Comparison of ENCODE assay signal across 18 cellular contexts in the genomic region with DNA sequence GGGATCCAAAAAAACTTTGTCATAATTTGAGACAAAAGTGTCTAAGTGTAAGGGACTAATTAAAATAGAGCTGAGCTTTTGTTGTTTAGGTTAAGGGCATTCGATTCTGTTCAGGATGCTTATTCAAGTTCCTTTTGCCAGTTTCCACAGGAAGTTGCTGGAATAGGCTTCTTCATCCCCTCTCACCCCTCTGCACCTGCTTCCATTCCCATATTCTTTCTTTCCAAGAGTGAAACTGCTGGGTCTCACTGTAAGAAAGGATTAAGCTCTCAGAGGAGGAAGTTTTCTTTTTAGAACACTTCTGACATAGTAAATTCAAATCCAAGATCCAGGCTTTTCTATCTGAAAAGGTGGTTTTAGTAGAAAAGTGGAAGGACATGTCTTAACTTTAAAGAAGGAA.
DNase-seq lines count a peak whose midpoint lies in the region; ATAC-seq, FAIRE-seq and TF ChIP-seq lines count a peak whose summit lies in the region.
"Had no signal": no experiment of that assay in that cellular context is flagged by ENCODE, and none has a peak within 500 bp of the region (broad histone marks: within the 10 kb centered on the region; RNA-seq: fewer than 3 reads in every experiment).

No MANE protein-coding gene starts in this region.

- no peaks in the 10 kb centered on the region for H3K9me1 ChIP-seq in keratinocyte (ENCODE audit: control insufficient read depth, extremely low read depth, insufficient read depth, low read length)

- peak overlapping the region in 1 of 5 experiments; percentile 19 for H3K4me3 Mint-ChIP-seq in brain
- no peak overlapping the region for H3K4me3 Mint-ChIP-seq in stimulated activated naive CD8-positive, alpha-beta T cell treated with anti-CD3 and anti-CD28 coated beads, Interleukin-15, amount 100 ng/mL, for 72 hours
- H3K4me3 Mint-ChIP-seq: activated CD4-positive, alpha-beta memory T cell treated with anti-CD3 and anti-CD28 coated beads for 36 hours; activated naive CD4-positive, alpha-beta T cell treated with anti-CD3 and anti-CD28 coated beads, Interleukin-2, amount 10 ng/mL, durations not matched to agents 7 days and 5 days; GM23338; neural crest cell; T-helper 2 cell treated with Interferon-gamma antibody and Interleukin-4, amounts not matched to agents 5 μg/mL and 100 μg/mL, for 36 hours had no signal

- peaks cover 0 to 2% (median 0%) of the 10 kb centered on the region in 5 experiments for H3K9me3 Mint-ChIP-seq in brain
- H3K9me3 Mint-ChIP-seq in stimulated activated naive CD8-positive, alpha-beta T cell treated with anti-CD3 and anti-CD28 coated beads, Interleukin-15, amount 100 ng/mL, for 72 hours, result no peaks in the 10 kb centered on the region
- H3K9me3 Mint-ChIP-seq: activated CD4-positive, alpha-beta memory T cell treated with anti-CD3 and anti-CD28 coated beads for 36 hours; activated naive CD4-positive, alpha-beta T cell treated with anti-CD3 and anti-CD28 coated beads, Interleukin-2, amount 10 ng/mL, durations not matched to agents 7 days and 5 days; GM23338; T-helper 2 cell treated with Interferon-gamma antibody and Interleukin-4, amounts not matched to agents 5 μg/mL and 100 μg/mL, for 36 hours had no signal

- H2AFZ ChIP-seq in keratinocyte (ENCODE audit: control insufficient read depth, low read length), result no peak overlapping the region
- H2AFZ ChIP-seq: GM23338 had no signal

- dilution Hi-C loops in keratinocyte (cut with MboI; ENCODE audit: extremely low pct_ligation_motif_present, low sequenced_read_pairs), result no loop called here

- no peaks in the 10 kb centered on the region for H3K79me2 ChIP-seq in keratinocyte (ENCODE audit: control insufficient read depth, insufficient read depth, low read length)

- H3K9ac ChIP-seq in HUES48 (ENCODE audit: low read depth, low read length) (no peak overlapping the region), keratinocyte (ENCODE audit: control insufficient read depth, extremely low read depth, insufficient read depth, low read length) (no peak overlapping the region), subcutaneous abdominal adipose tissue (ENCODE audit: low read length in 5 of 5) (peak overlapping the region in 4 of 5 donors; percentile 43 to 70 (median 50))

- H3K4me3 ChIP-seq in HUES48 (ENCODE audit: low read depth, low read length) (no peak overlapping the region), keratinocyte (ENCODE audit: control insufficient read depth in 2 of 3, extremely low read depth in 1 of 3, insufficient read depth in 2 of 3, low read depth in 1 of 3, low read length in 3 of 3) (no peak overlapping the region), subcutaneous abdominal adipose tissue (ENCODE audit: low read depth in 1 of 5, low read length in 5 of 5) (no peak overlapping the region)
- H3K4me3 ChIP-seq: colonic mucosa, GM23338 had no signal

- no peak for DNase-seq in keratinocyte (ENCODE audit: low read depth, low spot score)
- DNase-seq in stimulated activated naive CD8-positive, alpha-beta T cell treated with anti-CD3 and anti-CD28 coated beads, Interleukin-15, amount 100 ng/mL, for 72 hours, result no peak
- DNase-seq: activated CD4-positive, alpha-beta memory T cell treated with anti-CD3 and anti-CD28 coated beads for 36 hours; activated naive CD4-positive, alpha-beta T cell treated with anti-CD3 and anti-CD28 coated beads, Interleukin-2, amount 10 ng/mL, durations not matched to agents 7 days and 5 days; colonic mucosa; COR-L47; midbrain; NCI-H1417 treated with DMSO at 0.1 percent for 48 hours; NCI-H526; SHP77 had no signal

- peaks cover 60% of the 10 kb centered on the region for H3K36me3 Mint-ChIP-seq in brain

- H3K9me3 ChIP-seq in HUES48 (ENCODE audit: control insufficient read depth, insufficient read depth, low read length), result no peaks in the 10 kb centered on the region
- H3K9me3 ChIP-seq in keratinocyte (ENCODE audit: control insufficient read depth, low read depth, low read length), result no peaks in the 10 kb centered on the region
- no peaks in the 10 kb centered on the region for H3K9me3 ChIP-seq in subcutaneous abdominal adipose tissue (ENCODE audit: control insufficient read depth in 5 of 5, low read length in 5 of 5)
- H3K9me3 ChIP-seq: colonic mucosa had no signal

- H3K4me1 Mint-ChIP-seq in brain, result peaks cover 15% of the 10 kb centered on the region
- H3K4me1 Mint-ChIP-seq in stimulated activated naive CD8-positive, alpha-beta T cell treated with anti-CD3 and anti-CD28 coated beads, Interleukin-15, amount 100 ng/mL, for 72 hours, result no peaks in the 10 kb centered on the region
- H3K4me1 Mint-ChIP-seq: activated naive CD4-positive, alpha-beta T cell treated with anti-CD3 and anti-CD28 coated beads, Interleukin-2, amount 10 ng/mL, durations not matched to agents 7 days and 5 days had no signal

- H3K27ac Mint-ChIP-seq in brain, result peak overlapping the region in 4 of 5 experiments; percentile 49 to 85 (median 81)
- H3K27ac Mint-ChIP-seq in stimulated activated naive CD8-positive, alpha-beta T cell treated with anti-CD3 and anti-CD28 coated beads, Interleukin-15, amount 100 ng/mL, for 72 hours, result no peak overlapping the region
- H3K27ac Mint-ChIP-seq: activated CD4-positive, alpha-beta memory T cell treated with anti-CD3 and anti-CD28 coated beads for 36 hours; activated naive CD4-positive, alpha-beta T cell treated with anti-CD3 and anti-CD28 coated beads, Interleukin-2, amount 10 ng/mL, durations not matched to agents 7 days and 5 days; GM23338; T-helper 2 cell treated with Interferon-gamma antibody and Interleukin-4, amounts not matched to agents 5 μg/mL and 100 μg/mL, for 36 hours had no signal

- H3K27me3 ChIP-seq in HUES48 (ENCODE audit: control insufficient read depth, insufficient read depth, low read length) (no peaks in the 10 kb centered on the region), keratinocyte (ENCODE audit: control insufficient read depth, extremely low read depth, insufficient read depth, low read length) (no peaks in the 10 kb centered on the region), subcutaneous abdominal adipose tissue (ENCODE audit: control insufficient read depth in 5 of 5, insufficient read depth in 4 of 5, low read length in 5 of 5) (no peaks in the 10 kb centered on the region)
- H3K27me3 ChIP-seq: colonic mucosa had no signal

- peaks cover 3% of the 10 kb centered on the region for H3K27me3 Mint-ChIP-seq in brain
- H3K27me3 Mint-ChIP-seq in stimulated activated naive CD8-positive, alpha-beta T cell treated with anti-CD3 and anti-CD28 coated beads, Interleukin-15, amount 100 ng/mL, for 72 hours, result no peaks in the 10 kb centered on the region
- H3K27me3 Mint-ChIP-seq: activated CD4-positive, alpha-beta memory T cell treated with anti-CD3 and anti-CD28 coated beads for 36 hours; activated naive CD4-positive, alpha-beta T cell treated with anti-CD3 and anti-CD28 coated beads, Interleukin-2, amount 10 ng/mL, durations not matched to agents 7 days and 5 days had no signal

- TF ChIP-seq CTCF in brain (conservative IDR thresholded peaks at IDR 0.05), result no peak
- TF ChIP-seq CTCF in keratinocyte (optimal IDR thresholded peaks at IDR 0.05 in 1 of 3, IDR thresholded peaks at IDR 0.05 in 1 of 3, conservative IDR thresholded peaks at IDR 0.05 in 1 of 3; ENCODE audit: extremely low read depth in 1 of 3, insufficient read depth in 2 of 3, low read length in 3 of 3), result no peak

- H3K27ac ChIP-seq in HUES48 (ENCODE audit: low read depth, low read length) (peak overlapping the region; percentile 2), keratinocyte (ENCODE audit: control insufficient read depth, insufficient read depth, low read length) (no peak overlapping the region), subcutaneous abdominal adipose tissue (ENCODE audit: low read depth, low read length) (peak overlapping the region; percentile 89)
- H3K27ac ChIP-seq: colonic mucosa had no signal

- 0 out of 2 replicates have a peak, but pooled peaks cover 3% of the 10 kb centered on the region for H3K36me3 ChIP-seq in HUES48 (ENCODE audit: control insufficient read depth, insufficient read depth, low read length)
- H3K36me3 ChIP-seq in keratinocyte (ENCODE audit: control insufficient read depth in 2 of 2, extremely low read depth in 1 of 2, insufficient read depth in 2 of 2, low read length in 2 of 2), result no peaks in the 10 kb centered on the region
- peaks cover 0 to 11% (median 0%) of the 10 kb centered on the region in 5 donors for H3K36me3 ChIP-seq in subcutaneous abdominal adipose tissue (ENCODE audit: control insufficient read depth in 5 of 5, insufficient read depth in 5 of 5, low read length in 5 of 5)
- H3K36me3 ChIP-seq: colonic mucosa had no signal

- peak overlapping the region; percentile 18 for H3K4me2 ChIP-seq in keratinocyte (ENCODE audit: control insufficient read depth, extremely low read depth, insufficient read depth, low read depth, low read length)
- H3K4me2 ChIP-seq: GM23338 had no signal

- ATAC-seq in HG03565 (IDR thresholded peaks at IDR 0.05; ENCODE audit: unreplicated experiment) (no peak), HG02678 (IDR thresholded peaks at IDR 0.05; ENCODE audit: unreplicated experiment) (no peak)
- ATAC-seq in stimulated activated naive CD8-positive, alpha-beta T cell treated with anti-CD3 and anti-CD28 coated beads, Interleukin-15, amount 100 ng/mL, for 72 hours, result no peak
- ATAC-seq: GM23338 had no signal

- H4K20me1 ChIP-seq in keratinocyte (ENCODE audit: control insufficient read depth, extremely low read depth, insufficient read depth, low read length), result no peaks in the 10 kb centered on the region

- H3K4me1 ChIP-seq in HUES48 (ENCODE audit: control insufficient read depth, insufficient read depth, low read length), result peaks cover 15% of the 10 kb centered on the region; the same call in 1 of the 2 replicates
- H3K4me1 ChIP-seq in keratinocyte (ENCODE audit: control insufficient read depth, extremely low read depth, insufficient read depth, low read length), result peaks cover 12% of the 10 kb centered on the region
- peaks cover 0 to 14% (median 13%) of the 10 kb centered on the region in 5 donors for H3K4me1 ChIP-seq in subcutaneous abdominal adipose tissue (ENCODE audit: control insufficient read depth in 5 of 5, insufficient read depth in 5 of 5, low read length in 5 of 5)
- H3K4me1 ChIP-seq: colonic mucosa had no signal

- no peak for FAIRE-seq in keratinocyte (lab: Jason Lieb, UNC)

Comparison
In these comparisons a context has a peak if more than half of its experiments do, and no peak if none do; other contexts are left out.
1. H3K9ac ChIP-seq: peak in subcutaneous abdominal adipose tissue (4 of 5); none in HUES48 (single experiment) and keratinocyte (single experiment).
2. H3K27ac Mint-ChIP-seq: peak in brain (4 of 5); none in stimulated activated naive CD8-positive, alpha-beta T cell treated with anti-CD3 and anti-CD28 coated beads, Interleukin-15, amount 100 ng/mL, for 72 hours (0 of 2).